7 cellular contexts compared by ENCODE assay signal in the genomic region with DNA sequence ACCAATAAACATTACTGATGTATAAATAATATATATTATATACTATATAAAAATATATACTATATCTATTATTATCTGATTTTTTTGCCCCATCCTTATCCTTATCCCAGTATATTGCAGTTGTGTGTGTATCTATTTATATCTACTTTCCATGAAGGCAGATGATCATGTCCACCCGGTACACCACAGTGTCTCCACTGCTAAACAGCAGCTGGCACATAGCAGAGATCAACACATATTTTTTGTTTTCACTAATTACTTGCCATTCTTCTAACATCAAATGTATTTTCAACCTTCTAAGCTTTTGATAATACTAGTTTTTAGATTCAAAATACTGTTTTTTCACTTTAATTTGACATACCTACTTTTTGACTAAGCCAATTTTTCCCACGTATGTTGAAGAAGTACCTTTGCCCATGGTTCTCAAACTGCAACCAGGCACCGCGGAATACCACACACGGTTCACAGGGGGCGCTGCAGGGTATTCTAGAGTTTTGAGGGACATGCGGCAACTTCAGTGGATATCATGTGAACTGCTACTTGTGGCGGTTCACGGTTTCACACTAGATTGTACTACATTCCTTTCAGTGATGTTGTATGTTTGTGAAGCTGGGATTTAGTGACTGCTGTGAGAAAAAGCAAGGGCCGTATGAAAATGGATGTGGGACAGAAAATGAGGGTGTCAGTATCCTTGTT.
A peak's percentile ranks its signal among the peaks of the same experiment; 100 is the strongest.
DNase-seq lines count a peak whose midpoint lies in the region; ATAC-seq and TF ChIP-seq lines count a peak whose summit lies in the region.

No MANE protein-coding gene starts in this region.

- H3K36me3 ChIP-seq in Karpas-422 (ENCODE audit: insufficient read depth, low read length) (no peaks in the 10 kb centered on the region), neuronal stem cell (replicated peaks in 1 of 2; ENCODE audit: control insufficient read depth in 2 of 2, insufficient read depth in 2 of 2, low read length in 2 of 2) (no peaks in the 10 kb centered on the region)

- H3K9me2 ChIP-seq in Karpas-422 (replicated peaks; ENCODE audit: insufficient read depth, low read length): no peaks in the 10 kb centered on the region

- no peak overlapping the region for H2BK5ac ChIP-seq in neuronal stem cell (ENCODE audit: low read length)

- no peaks in the 10 kb centered on the region for H3K79me2 ChIP-seq in Karpas-422 (ENCODE audit: low read length)

- peak; percentile 47 for TF ChIP-seq CTCF in GM10266 (IDR thresholded peaks at IDR 0.05; ENCODE audit: control insufficient read depth, insufficient read depth, low read depth, missing control alignments)

- H3K27ac ChIP-seq in Karpas-422 (ENCODE audit: low read length): no peak overlapping the region
- H3K27ac ChIP-seq in neuronal stem cell (replicated peaks; ENCODE audit: low read length): no peak overlapping the region

- DNase-seq in GM10266 (ENCODE audit: extremely low spot score) (peak; percentile 31), Karpas-422 (peak; percentile 95), ecto neural progenitor cell (ENCODE audit: low spot score) (peak; percentile 77), neuronal stem cell (ENCODE audit: low spot score) (peak; percentile 48), NCI-H2029 (lab: John Stamatoyannopoulos, UW) (no peak)
- no peak for DNase-seq in activated T-cell treated with anti-CD3 and anti-CD28 coated beads, Interleukin-2, amount 50 U/mL, for 4 hours

- no peaks in the 10 kb centered on the region for H4K20me1 ChIP-seq in Karpas-422 (ENCODE audit: insufficient read depth, low read depth, low read length)

- H3K14ac ChIP-seq in neuronal stem cell (ENCODE audit: low read length): no peak overlapping the region

- H2AFZ ChIP-seq in Karpas-422 (ENCODE audit: low read length) (no peak overlapping the region), neuronal stem cell (ENCODE audit: low read length) (no peak overlapping the region)

- no peak overlapping the region for H3K23ac ChIP-seq in neuronal stem cell (ENCODE audit: low read depth, low read length, poor library complexity)

- H3K9me3 Mint-ChIP-seq in activated T-cell treated with anti-CD3 and anti-CD28 coated beads, Interleukin-2, amount 50 U/mL, for 4 hours: no peaks in the 10 kb centered on the region

- H3K4me3 Mint-ChIP-seq in activated T-cell treated with anti-CD3 and anti-CD28 coated beads, Interleukin-2, amount 50 U/mL, for 4 hours: no peak overlapping the region

- H3K4me1 ChIP-seq in Karpas-422 (ENCODE audit: low read length) (peaks cover 5% of the 10 kb centered on the region; the same call in 1 of the 2 replicates), neuronal stem cell (ENCODE audit: control insufficient read depth in 2 of 2, insufficient read depth in 1 of 2, low read depth in 1 of 2, low read length in 2 of 2) (no peaks in the 10 kb centered on the region)

- H3K27me3 Mint-ChIP-seq in activated T-cell treated with anti-CD3 and anti-CD28 coated beads, Interleukin-2, amount 50 U/mL, for 4 hours (ENCODE audit: low read depth): no peaks in the 10 kb centered on the region

- peak; percentile 96 for ATAC-seq in GM21526 (IDR thresholded peaks at IDR 0.05; ENCODE audit: low FRiP score, unreplicated experiment)
- no peak for ATAC-seq in activated T-cell treated with anti-CD3 and anti-CD28 coated beads, Interleukin-2, amount 50 U/mL, for 4 hours

- H2BK12ac ChIP-seq in neuronal stem cell (ENCODE audit: low read length): no peak overlapping the region

- H3K4me3 ChIP-seq in Karpas-422 (ENCODE audit: low read length): no peak overlapping the region
- no peak overlapping the region for H3K4me3 ChIP-seq in neuronal stem cell (ENCODE audit: low read length in 2 of 2)

- no peak overlapping the region for H4K91ac ChIP-seq in neuronal stem cell (ENCODE audit: low read depth, low read length, poor library complexity)

- no peak overlapping the region for H4K8ac ChIP-seq in neuronal stem cell (ENCODE audit: low read depth, low read length)

- no peak overlapping the region for H2BK15ac ChIP-seq in neuronal stem cell (ENCODE audit: low read length)

- no peak overlapping the region for H3K18ac ChIP-seq in neuronal stem cell (ENCODE audit: low read length)

- H3K9ac ChIP-seq in Karpas-422 (ENCODE audit: low read length): no peak overlapping the region
- H3K9ac ChIP-seq in neuronal stem cell (ENCODE audit: low read depth, low read length, poor library complexity): no peak overlapping the region

- H3K4ac ChIP-seq in neuronal stem cell (ENCODE audit: low read length): no peak overlapping the region

- H2BK120ac ChIP-seq in neuronal stem cell (ENCODE audit: low read depth, low read length): no peak overlapping the region

- H3K27me3 ChIP-seq in Karpas-422 (ENCODE audit: low read length) (no peaks in the 10 kb centered on the region), neuronal stem cell (ENCODE audit: control insufficient read depth in 3 of 3, insufficient read depth in 3 of 3, low read depth in 1 of 3, low read length in 3 of 3) (no peaks in the 10 kb centered on the region)

- H3K4me2 ChIP-seq in Karpas-422 (ENCODE audit: low read depth, low read length, poor library complexity, severe bottlenecking): no peak overlapping the region
- H3K4me2 ChIP-seq in neuronal stem cell (ENCODE audit: insufficient read depth, low read length, poor library complexity, severe bottlenecking): no peak overlapping the region

- H3K79me1 ChIP-seq in neuronal stem cell (ENCODE audit: low read depth, low read length): no peaks in the 10 kb centered on the region

- H3K9me3 ChIP-seq in Karpas-422 (ENCODE audit: low read length) (no peaks in the 10 kb centered on the region), neuronal stem cell (replicated peaks in 1 of 2; ENCODE audit: control insufficient read depth in 2 of 2, insufficient read depth in 1 of 2, low read depth in 1 of 2, low read length in 2 of 2) (peaks cover 0 to 1% of the 10 kb centered on the region in 2 donors)

- H2AK5ac ChIP-seq in neuronal stem cell (ENCODE audit: low read depth, low read length): no peak overlapping the region

- H3K36me3 Mint-ChIP-seq in activated T-cell treated with anti-CD3 and anti-CD28 coated beads, Interleukin-2, amount 50 U/mL, for 4 hours (ENCODE audit: insufficient read depth): no peaks in the 10 kb centered on the region

- no CpG with 5 or more reads among the region's 10 CpGs for WGBS in neuronal stem cell (ENCODE audit: extremely low coverage in 2 of 2, insufficient read length in 2 of 2, insufficient replicate concordance in 1 of 2), 2 donors

- H3K4me1 Mint-ChIP-seq in activated T-cell treated with anti-CD3 and anti-CD28 coated beads, Interleukin-2, amount 50 U/mL, for 4 hours (ENCODE audit: low read depth): no peaks in the 10 kb centered on the region

Comparison
In these comparisons a context has a peak if more than half of its experiments do, and no peak if none do; other contexts are left out.
1. DNase-seq: peak in GM10266 (single experiment), Karpas-422 (single experiment), ecto neural progenitor cell (single experiment) and neuronal stem cell (single experiment); none in NCI-H2029 (single experiment) and activated T-cell treated with anti-CD3 and anti-CD28 coated beads, Interleukin-2, amount 50 U/mL, for 4 hours (single experiment).